Comparison of ENCODE assay signal across 8 cellular contexts in genomic region chr6:148746363-148747144, GRCh38. TPM values are rescaled to one million over a fixed set of nuclear protein-coding genes. Genes with fewer than 3 reads are reported as not detected.
DNase-seq lines count a peak whose midpoint lies in the region; ATAC-seq lines count a peak whose summit lies in the region.

Gene UST (plus strand): TSS chr6:148747030. CDS start chr6:148747431, 401 bp downstream.

- H3K36me3 Mint-ChIP-seq in effector memory CD8-positive, alpha-beta T cell (ENCODE audit: insufficient read depth) = peaks cover 22% of the 10 kb centered on the region

- no peaks in the 10 kb centered on the region for H3K9me3 Mint-ChIP-seq in effector memory CD8-positive, alpha-beta T cell

- peaks cover 22% of the 10 kb centered on the region for H3K4me1 ChIP-seq in ES-I3 (ENCODE audit: insufficient read depth, low read length)

- H3K36me3 ChIP-seq in ES-I3 (ENCODE audit: insufficient read depth, low read length) = no peaks in the 10 kb centered on the region

- H3K4me3 Mint-ChIP-seq in effector memory CD8-positive, alpha-beta T cell = peak within 1 kb of the TSS; percentile 96 to 100

- DNase-seq in NCI-H345 (lab: John Stamatoyannopoulos, UW) = peak; percentile 68
- peak; percentile 59 for DNase-seq in activated CD4-positive, alpha-beta T cell treated with anti-CD3 and anti-CD28 coated beads, Interleukin-2, amount 50 U/mL, for 48 hours
- DNase-seq in effector memory CD8-positive, alpha-beta T cell = peak; percentile 65 to 73 (median 68)
- DNase-seq in lung microvascular endothelial cell (ENCODE audit: low read depth in 2 of 2) = peak; percentile 17 to 55
- DNase-seq in stimulated activated CD8-positive, alpha-beta memory T cell treated with anti-CD3 and anti-CD28 coated beads, Interleukin-2, amount 100 ng/mL, for 1 hour (ENCODE audit: low read depth in 2 of 2) = peak; percentile 14 to 43

- H3K4me1 Mint-ChIP-seq in effector memory CD8-positive, alpha-beta T cell (ENCODE audit: low read depth in 2 of 2) = peaks cover 25 to 26% of the 10 kb centered on the region in 2 donors

- no peaks in the 10 kb centered on the region for H3K27me3 Mint-ChIP-seq in effector memory CD8-positive, alpha-beta T cell

- H3K9ac ChIP-seq in ES-I3 (ENCODE audit: low read depth, low read length) = peak within 1 kb of the TSS; percentile 86

- H3K27ac Mint-ChIP-seq in effector memory CD8-positive, alpha-beta T cell = peak within 1 kb of the TSS; percentile 95 to 98

- H3K9me3 ChIP-seq in ES-I3 (ENCODE audit: control insufficient read depth, insufficient read depth, low read length) = no peaks in the 10 kb centered on the region; the same call in 1 of the 2 replicates

- ATAC-seq in HG02623 (IDR thresholded peaks at IDR 0.05; ENCODE audit: unreplicated experiment) (peak; percentile 41), HG03280 (IDR thresholded peaks at IDR 0.05; ENCODE audit: unreplicated experiment) (no peak)
- ATAC-seq in effector memory CD8-positive, alpha-beta T cell (replicated peaks) = peak; percentile 56

RNA-seq across cellular contexts. Expression of gene UST, which starts in this region (rescaled TPM):
- under 0.01 TPM in 2 replicates for total RNA-seq in lung microvascular endothelial cell

Comparison
In these comparisons a context has a peak if more than half of its experiments do, and no peak if none do; other contexts are left out.
1. Peak in DNase-seq in lung microvascular endothelial cell; RNA of the gene not detected or under 1 TPM.